In genomic region chr20:53736757-53737403, GRCh38 we compare ENCODE assay signal across 1 cellular context.
TF ChIP-seq lines count a peak whose summit lies in the region.

No MANE protein-coding gene starts in this region.

TF ChIP-seq in HEK293, 187 proteins besides CTCF, POLR2A, EP300 and RAD21 (continued from another document):
- no peak for TF ChIP-seq ZNF513 (tag by site-specific recombination; IDR thresholded peaks at IDR 0.05)
- no peak for TF ChIP-seq ZNF133 (tag by site-specific recombination; IDR thresholded peaks at IDR 0.05)
- peak; percentile 45; the same call in 1 of the 2 replicates for TF ChIP-seq OSR2 (tag by site-specific recombination; IDR thresholded peaks at IDR 0.05)
- no peak for TF ChIP-seq ZNF48 (tag by site-specific recombination; IDR thresholded peaks at IDR 0.05)
- TF ChIP-seq ZNF580 (tag by site-specific recombination; IDR thresholded peaks at IDR 0.05) = peak; percentile 51; the same call in 1 of the 2 replicates
- TF ChIP-seq ZNF362 (tag by site-specific recombination; IDR thresholded peaks at IDR 0.05) = no peak
- TF ChIP-seq ZNF843 (tag by site-specific recombination; IDR thresholded peaks at IDR 0.05) = no peak
- 0 out of 2 replicates have a peak, but pooled peaks have one; percentile 18 for TF ChIP-seq ZNF24 (tag by site-specific recombination; IDR thresholded peaks at IDR 0.05)
- TF ChIP-seq KLF17 (tag by site-specific recombination; IDR thresholded peaks at IDR 0.05) = no peak
- TF ChIP-seq ZNF324 (tag by site-specific recombination; IDR thresholded peaks at IDR 0.05) = 0 out of 2 replicates have a peak, but pooled peaks have one; percentile 42
- TF ChIP-seq ZNF785 (tag by site-specific recombination; IDR thresholded peaks at IDR 0.05) = no peak
- TF ChIP-seq ZNF394 (tag by site-specific recombination; IDR thresholded peaks at IDR 0.05; ENCODE audit: borderline replicate concordance) = no peak
- TF ChIP-seq ZNF121 (tag by site-specific recombination; IDR thresholded peaks at IDR 0.05) = no peak
- TF ChIP-seq WT1 (tag by site-specific recombination; IDR thresholded peaks at IDR 0.05) = no peak
